In the genomic region with DNA sequence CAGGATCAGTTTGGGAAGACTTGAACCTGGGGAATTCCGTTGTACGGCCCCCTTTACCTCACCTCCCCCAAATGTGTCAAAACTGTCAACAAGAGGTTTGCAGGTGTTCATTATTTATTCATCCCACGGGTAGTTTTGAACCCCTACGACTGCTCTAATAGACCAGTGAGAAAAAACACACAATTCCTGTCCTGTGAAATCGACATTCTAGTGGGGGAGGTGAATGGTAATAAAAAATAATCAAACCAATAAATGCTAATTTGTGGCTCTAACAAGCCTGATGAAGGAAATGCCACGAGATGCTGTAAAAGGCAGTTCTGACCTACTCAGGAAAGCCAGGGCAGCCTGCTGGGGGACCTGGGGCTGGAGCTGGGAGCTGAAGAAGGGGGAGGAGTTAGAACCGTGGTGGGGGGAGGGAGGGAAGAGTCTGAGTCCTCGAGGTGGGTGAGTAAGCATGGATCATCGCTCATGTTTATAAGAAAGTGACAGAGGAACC, we compare ENCODE assay signal across 7 cellular contexts. TPM values are rescaled to one million over a fixed set of nuclear protein-coding genes. Genes with fewer than 3 reads are reported as not detected.
DNase-seq lines count a peak whose midpoint lies in the region; ATAC-seq lines count a peak whose summit lies in the region.

No MANE protein-coding gene starts in this region.

- peak overlapping the region; percentile 100 for H3K27ac ChIP-seq in substantia nigra (ENCODE audit: low read depth, low read length, poor library complexity, severe bottlenecking)

- peak overlapping the region; percentile 52; the same call in 1 of the 2 replicates for H3K4me3 ChIP-seq in iPS-18c (ENCODE audit: insufficient read depth, low read depth, low read length)

- peaks cover 0 to 5% of the 10 kb centered on the region in 2 donors for H3K36me3 Mint-ChIP-seq in activated naive CD4-positive, alpha-beta T cell treated with anti-CD3 and anti-CD28 coated beads, Interleukin-2, amount 50 U/mL, for 72 hours

- DNase-seq in activated naive CD4-positive, alpha-beta T cell treated with anti-CD3 and anti-CD28 coated beads, Interleukin-2, amount 50 U/mL, for 72 hours (ENCODE audit: low spot score in 2 of 2): peak in 1 of 2 donors; percentile 24
- DNase-seq in substantia nigra (lab: John Stamatoyannopoulos, UW) (no peak), DMS53 (lab: John Stamatoyannopoulos, UW) (no peak)
- DNase-seq in activated CD4-positive, alpha-beta T cell treated with anti-CD3 and anti-CD28 coated beads, Interleukin-2, amount 50 U/mL, for 48 hours: no peak

- H3K27ac Mint-ChIP-seq in activated naive CD4-positive, alpha-beta T cell treated with anti-CD3 and anti-CD28 coated beads, Interleukin-2, amount 50 U/mL, for 72 hours: peak overlapping the region; percentile 92 to 98

- H3K9me3 Mint-ChIP-seq in activated naive CD4-positive, alpha-beta T cell treated with anti-CD3 and anti-CD28 coated beads, Interleukin-2, amount 50 U/mL, for 72 hours: no peaks in the 10 kb centered on the region

- ATAC-seq in HG02571 (IDR thresholded peaks at IDR 0.05; ENCODE audit: unreplicated experiment) (peak; percentile 4), GM19455 (IDR thresholded peaks at IDR 0.05; ENCODE audit: unreplicated experiment) (no peak)
- ATAC-seq in activated naive CD4-positive, alpha-beta T cell treated with anti-CD3 and anti-CD28 coated beads, Interleukin-2, amount 50 U/mL, for 72 hours: no peak

- no peaks in the 10 kb centered on the region for H3K9me3 ChIP-seq in iPS-18c (ENCODE audit: control insufficient read depth, insufficient read depth, low read length)

RNA-seq across cellular contexts. Expression of a gene that starts 0.5 kb away (rescaled TPM):
- total RNA-seq in activated naive CD4-positive, alpha-beta T cell treated with anti-CD3 and anti-CD28 coated beads, Interleukin-2, amount 50 U/mL, for 72 hours: 10 to 100 TPM; 59.7 to 67.2 TPM

RNA-seq across cellular contexts. Expression of a gene that starts 25.0 kb away (rescaled TPM):
- 100 to 1,000 TPM; 240 to 410 TPM for total RNA-seq in activated naive CD4-positive, alpha-beta T cell treated with anti-CD3 and anti-CD28 coated beads, Interleukin-2, amount 50 U/mL, for 72 hours

RNA-seq across cellular contexts. Expression of a gene that starts 25.7 kb away (rescaled TPM):
- not detected for total RNA-seq in activated naive CD4-positive, alpha-beta T cell treated with anti-CD3 and anti-CD28 coated beads, Interleukin-2, amount 50 U/mL, for 72 hours

RNA-seq across cellular contexts. Expression of a gene that starts 30.5 kb away (rescaled TPM):
- total RNA-seq in activated naive CD4-positive, alpha-beta T cell treated with anti-CD3 and anti-CD28 coated beads, Interleukin-2, amount 50 U/mL, for 72 hours: 1 to 10 TPM in 1 of 2 donors, under 1 TPM in 1; 0.09 to 3.1 TPM

RNA-seq across cellular contexts. Expression of a gene that starts 33.4 kb away (rescaled TPM):
- total RNA-seq in activated naive CD4-positive, alpha-beta T cell treated with anti-CD3 and anti-CD28 coated beads, Interleukin-2, amount 50 U/mL, for 72 hours: 10 to 100 TPM; 25.8 to 36.9 TPM
